In genomic region chr21:44977616-44978340, GRCh38 we compare ENCODE assay signal across 17 cellular contexts. TPM values are rescaled to one million over a fixed set of nuclear protein-coding genes. Genes with fewer than 3 reads are reported as not detected.
A peak's percentile ranks its signal among the peaks of the same experiment; 100 is the strongest.
DNase-seq lines count a peak whose midpoint lies in the region; ATAC-seq, FAIRE-seq and TF ChIP-seq lines count a peak whose summit lies in the region.
"Had no signal": no experiment of that assay in that cellular context is flagged by ENCODE, and none has a peak within 500 bp of the region (broad histone marks: within the 10 kb centered on the region; RNA-seq: fewer than 3 reads in every experiment).

No MANE protein-coding gene starts in this region.

- H3K4ac ChIP-seq in trophoblast cell (ENCODE audit: low read depth, low read length): no peak overlapping the region

- H3K36me3 ChIP-seq in BLaER1 (peaks cover 53% of the 10 kb centered on the region), HUES6 (ENCODE audit: control insufficient read depth, insufficient read depth, low read length) (peaks cover 44% of the 10 kb centered on the region), endothelial cell of umbilical vein (ENCODE audit: control insufficient read depth in 2 of 2, extremely low read depth in 1 of 2, insufficient read depth in 2 of 2, low read length in 2 of 2) (peaks cover 0 to 6% of the 10 kb centered on the region in 2 experiments), trophoblast cell (ENCODE audit: control insufficient read depth in 1 of 2, insufficient read depth in 2 of 2, low read length in 2 of 2) (peaks cover 24 to 29% of the 10 kb centered on the region in 2 experiments), colonic mucosa (no peaks in the 10 kb centered on the region), sigmoid colon (peaks cover 0 to 53% (median 13%) of the 10 kb centered on the region in 4 donors)

- intact Hi-C loops in endothelial cell of umbilical vein (cut with micrococcal nuclease) (no loop called here), colonic mucosa (cut with DNase I) (no loop called here), sigmoid colon (cut with DNase I) (no loop called here)

- H2BK12ac ChIP-seq in trophoblast cell (ENCODE audit: low read length): no peak overlapping the region

- H2AFZ ChIP-seq in endothelial cell of umbilical vein (ENCODE audit: low read depth, low read length) (no peak overlapping the region), trophoblast cell (ENCODE audit: insufficient read depth, low read length, poor library complexity) (no peak overlapping the region)

- POLR2A ChIA-PET in endothelial cell of umbilical vein (lab: Charles Lee): no interaction called here

- FAIRE-seq in endothelial cell of umbilical vein (lab: Jason Lieb, UNC): no peak
- FAIRE-seq: A204.1, GM12892, HTR-8/SVneo had no signal

- H3K27ac ChIP-seq in BLaER1 (peak overlapping the region; percentile 44; the same call in 1 of the 2 replicates), HUES6 (ENCODE audit: low read depth, low read length) (0 out of 2 replicates have a peak overlapping the region, but pooled peaks have one; percentile 11), endothelial cell of umbilical vein (ENCODE audit: insufficient read depth, low read depth, low read length) (no peak overlapping the region), trophoblast cell (ENCODE audit: low read depth, low read length) (no peak overlapping the region), colonic mucosa (no peak overlapping the region), sigmoid colon (no peak overlapping the region)

- no peak for ATAC-seq in GM19397 (IDR thresholded peaks at IDR 0.05; ENCODE audit: unreplicated experiment)

- TF ChIP-seq POLR2A in endothelial cell of umbilical vein (IDR thresholded peaks at IDR 0.05; ENCODE audit: low read depth, low read length): no peak
- TF ChIP-seq POLR2A in sigmoid colon (IDR thresholded peaks at IDR 0.05): no peak

- TF ChIP-seq EP300 in sigmoid colon (IDR thresholded peaks at IDR 0.05): no peak

- H4K8ac ChIP-seq in trophoblast cell (ENCODE audit: low read depth, low read length): no peak overlapping the region

- TSS peak; percentile 27 for BruUV-seq in endothelial cell of umbilical vein (replicated peaks; lab: Mats Ljungman, UMichigan)

- no peak overlapping the region for H3K14ac ChIP-seq in trophoblast cell (ENCODE audit: low read length)

- H3K4me2 ChIP-seq in BLaER1: peak overlapping the region; percentile 34
- no peak overlapping the region for H3K4me2 ChIP-seq in endothelial cell of umbilical vein (ENCODE audit: insufficient read depth, low read length)
- no peak overlapping the region for H3K4me2 ChIP-seq in trophoblast cell (ENCODE audit: low read length)

- H3K4me1 ChIP-seq in BLaER1 (peaks cover 78% of the 10 kb centered on the region), HUES6 (ENCODE audit: control insufficient read depth, insufficient read depth, low read length) (peaks cover 17% of the 10 kb centered on the region; the same call in 1 of the 2 replicates), endothelial cell of umbilical vein (ENCODE audit: control insufficient read depth, extremely low read depth, insufficient read depth, low read length) (peaks cover 3% of the 10 kb centered on the region), trophoblast cell (ENCODE audit: control insufficient read depth in 1 of 2, insufficient read depth in 2 of 2, low read length in 2 of 2) (peaks cover 7 to 18% of the 10 kb centered on the region in 2 experiments), colonic mucosa (no peaks in the 10 kb centered on the region), sigmoid colon (peaks cover 0 to 23% (median 7%) of the 10 kb centered on the region in 4 donors)

- H3K79me2 ChIP-seq in endothelial cell of umbilical vein (ENCODE audit: control insufficient read depth, insufficient read depth, low read length) (no peaks in the 10 kb centered on the region), trophoblast cell (ENCODE audit: control insufficient read depth, insufficient read depth, low read length, poor library complexity) (peaks cover 2% of the 10 kb centered on the region)

- TF ChIP-seq CTCF in endothelial cell of umbilical vein (IDR thresholded peaks at IDR 0.05; ENCODE audit: extremely low read depth in 1 of 2, insufficient read depth in 1 of 2, low read depth in 1 of 2, low read length in 2 of 2): no peak
- no peak for TF ChIP-seq CTCF in colonic mucosa (IDR thresholded peaks at IDR 0.05)
- no peak for TF ChIP-seq CTCF in sigmoid colon (IDR thresholded peaks at IDR 0.05)

- no peak overlapping the region for H3K9ac ChIP-seq in BLaER1
- H3K9ac ChIP-seq in HUES6 (ENCODE audit: low read length): no peak overlapping the region
- no peak overlapping the region for H3K9ac ChIP-seq in endothelial cell of umbilical vein (replicated peaks; ENCODE audit: extremely low read depth, insufficient read depth, low read length)
- no peak overlapping the region for H3K9ac ChIP-seq in trophoblast cell (ENCODE audit: low read length)
- H3K9ac ChIP-seq in colonic mucosa (ENCODE audit: low read depth in 2 of 2, low read length in 2 of 2): no peak overlapping the region

- CTCF ChIA-PET in endothelial cell of umbilical vein (lab: Charles Lee): no interaction called here

- H3K23ac ChIP-seq in trophoblast cell (ENCODE audit: low read length): no peak overlapping the region

- H3K27me3 ChIP-seq in BLaER1 (no peaks in the 10 kb centered on the region), HUES6 (ENCODE audit: control insufficient read depth, insufficient read depth, low read length) (no peaks in the 10 kb centered on the region), endothelial cell of umbilical vein (ENCODE audit: control insufficient read depth in 2 of 2, insufficient read depth in 2 of 2, low read length in 2 of 2) (no peaks in the 10 kb centered on the region), trophoblast cell (ENCODE audit: insufficient read depth, low read length) (no peaks in the 10 kb centered on the region), colonic mucosa (no peaks in the 10 kb centered on the region), sigmoid colon (no peaks in the 10 kb centered on the region)
- H3K27me3 ChIP-seq: BE2C had no signal

- H3K9me3 ChIP-seq in BLaER1 (no peaks in the 10 kb centered on the region), HUES6 (ENCODE audit: control insufficient read depth, insufficient read depth, low read depth, low read length) (no peaks in the 10 kb centered on the region), endothelial cell of umbilical vein (replicated peaks; ENCODE audit: control insufficient read depth, insufficient read depth, low read length) (no peaks in the 10 kb centered on the region), trophoblast cell (ENCODE audit: insufficient read depth, low read depth, low read length) (no peaks in the 10 kb centered on the region), colonic mucosa (no peaks in the 10 kb centered on the region), sigmoid colon (no peaks in the 10 kb centered on the region)
- H3K9me3 ChIP-seq: BE2C, Caco-2 had no signal

- WGBS in trophoblast cell (ENCODE audit: extremely low coverage, insufficient coverage, insufficient read length): no CpG with 5 or more reads among the region's 22 CpGs
- WGBS in sigmoid colon, 2 donors: 97 to 98% methylated on average over 22 of the region's 22 CpGs

- no peak overlapping the region for H4K12ac ChIP-seq in trophoblast cell (ENCODE audit: low read depth, low read length)

- H2AK5ac ChIP-seq in trophoblast cell (ENCODE audit: low read length): no peak overlapping the region

- H3K79me1 ChIP-seq in trophoblast cell (ENCODE audit: low read length): peaks cover 14% of the 10 kb centered on the region

- H2BK5ac ChIP-seq in trophoblast cell (ENCODE audit: low read depth, low read length, poor library complexity): no peak overlapping the region

- H3K4me3 ChIP-seq in BLaER1 (no peak overlapping the region), HUES6 (ENCODE audit: low read depth, low read length) (no peak overlapping the region), endothelial cell of umbilical vein (replicated peaks in 1 of 3; ENCODE audit: insufficient read depth in 1 of 3, low read depth in 1 of 3, low read length in 3 of 3) (no peak overlapping the region), trophoblast cell (ENCODE audit: low read depth, low read length) (no peak overlapping the region), colonic mucosa (no peak overlapping the region), sigmoid colon (no peak overlapping the region)

- H3K9me1 ChIP-seq in endothelial cell of umbilical vein (replicated peaks; ENCODE audit: control insufficient read depth, extremely low read depth, insufficient read depth, low read length): no peaks in the 10 kb centered on the region

- DNase-seq in endothelial cell of umbilical vein (ENCODE audit: low read depth, low spot score): no peak
- no peak for DNase-seq in trophoblast cell
- DNase-seq in colonic mucosa: no peak
- DNase-seq in sigmoid colon: no peak
- DNase-seq: BE2C; Caco-2; CD8-positive, alpha-beta memory T cell; DND-41; GDM1; HCEC 1CT; HFFc6 had no signal

- H4K91ac ChIP-seq in trophoblast cell (ENCODE audit: low read depth, low read length): peak overlapping the region; percentile 32

- H4K20me1 ChIP-seq in BLaER1 (peaks cover 32% of the 10 kb centered on the region), endothelial cell of umbilical vein (replicated peaks; ENCODE audit: control insufficient read depth, extremely low read depth, insufficient read depth, low read length) (no peaks in the 10 kb centered on the region)

- no peak overlapping the region for H3K18ac ChIP-seq in trophoblast cell (ENCODE audit: low read length)

- dilution Hi-C loops in endothelial cell of umbilical vein (cut with MboI; ENCODE audit: extremely low pct_ligation_motif_present, low sequenced_read_pairs): no loop called here

- no peak overlapping the region for H2BK120ac ChIP-seq in trophoblast cell (ENCODE audit: insufficient read depth, low read length, poor library complexity)

RNA-seq across cellular contexts. Expression of gene SLX9, which starts 37.9 kb away (rescaled TPM):
- 46.4 and 50.6 TPM in 2 replicates for total RNA-seq in endothelial cell of umbilical vein
- 27.0 and 27.7 TPM in 2 replicates for polyA plus RNA-seq in endothelial cell of umbilical vein
- polyA plus RNA-seq in endothelial cell of umbilical vein (2011; cell fraction: cytosol; rRNA removed): 22.2 and 31.4 TPM in 2 replicates
- 12.9 and 19.4 TPM in 2 replicates for polyA plus RNA-seq in endothelial cell of umbilical vein (2011; cell fraction: nucleus; rRNA removed)
- polyA plus RNA-seq in endothelial cell of umbilical vein (2012): 22.1 and 31.0 TPM in 2 replicates
- 5.8 and 7.4 TPM in 2 replicates for polyA minus RNA-seq in endothelial cell of umbilical vein
- polyA minus RNA-seq in endothelial cell of umbilical vein (2011; cell fraction: cytosol; rRNA and poly(A)+ RNA removed): 43.1 TPM
- 2.3 and 5.7 TPM in 2 replicates for polyA minus RNA-seq in endothelial cell of umbilical vein (2011; cell fraction: nucleus; rRNA and poly(A)+ RNA removed)
- polyA plus RNA-seq in trophoblast cell (2013): 19.1 and 21.1 TPM in 2 replicates
- 10 to 100 TPM; 30.6 to 50.1 TPM for total RNA-seq in colonic mucosa
- total RNA-seq in sigmoid colon: 10 to 100 TPM; 18.3 to 38.8 (median 22.0) TPM
- polyA plus RNA-seq in sigmoid colon: 10 to 100 TPM in 2 of 3 donors, 1 to 10 TPM in 1; 9.7 to 31.9 (median 15.0) TPM

RNA-seq across cellular contexts. Expression of gene ITGB2, which starts 57.1 kb away (rescaled TPM):
- total RNA-seq in endothelial cell of umbilical vein (0.65 and 0.91 TPM in 2 replicates), colonic mucosa (10 to 100 TPM; 13.1 to 27.1 TPM), sigmoid colon (10 to 100 TPM; 14.7 to 82.0 (median 48.5) TPM)
- polyA plus RNA-seq in endothelial cell of umbilical vein (0.39 and 0.59 TPM in 2 replicates), sigmoid colon (100 to 1,000 TPM in 1 of 3 donors, 10 to 100 TPM in 2; 21.0 to 103 (median 60.5) TPM)
- 0.26 and 0.87 TPM in 2 replicates for polyA plus RNA-seq in endothelial cell of umbilical vein (2011; cell fraction: cytosol; rRNA removed)
- polyA plus RNA-seq in endothelial cell of umbilical vein (2011; cell fraction: nucleus; rRNA removed): 0.30 and 0.48 TPM in 2 replicates
- 0.94 and 1.9 TPM in 2 replicates for polyA plus RNA-seq in endothelial cell of umbilical vein (2012)
- polyA minus RNA-seq in endothelial cell of umbilical vein: 0.19 TPM in 1 of 2 replicates, not detected in the other
- 0.72 TPM for polyA minus RNA-seq in endothelial cell of umbilical vein (2011; cell fraction: cytosol; rRNA and poly(A)+ RNA removed)
- 0.58 TPM in 1 of 2 replicates, not detected in the other for polyA minus RNA-seq in endothelial cell of umbilical vein (2011; cell fraction: nucleus; rRNA and poly(A)+ RNA removed)
- polyA plus RNA-seq in trophoblast cell (2013): 0.03 TPM in 2 replicates

Comparison
In these comparisons a context has a peak if more than half of its experiments do, and no peak if none do; other contexts are left out.
1. H3K27ac ChIP-seq: peak in BLaER1 (single experiment) and HUES6 (single experiment); none in endothelial cell of umbilical vein (single experiment), trophoblast cell (single experiment), colonic mucosa (single experiment) and sigmoid colon (0 of 4).